Comparison of ENCODE assay signal across 10 cellular contexts in the genomic region with DNA sequence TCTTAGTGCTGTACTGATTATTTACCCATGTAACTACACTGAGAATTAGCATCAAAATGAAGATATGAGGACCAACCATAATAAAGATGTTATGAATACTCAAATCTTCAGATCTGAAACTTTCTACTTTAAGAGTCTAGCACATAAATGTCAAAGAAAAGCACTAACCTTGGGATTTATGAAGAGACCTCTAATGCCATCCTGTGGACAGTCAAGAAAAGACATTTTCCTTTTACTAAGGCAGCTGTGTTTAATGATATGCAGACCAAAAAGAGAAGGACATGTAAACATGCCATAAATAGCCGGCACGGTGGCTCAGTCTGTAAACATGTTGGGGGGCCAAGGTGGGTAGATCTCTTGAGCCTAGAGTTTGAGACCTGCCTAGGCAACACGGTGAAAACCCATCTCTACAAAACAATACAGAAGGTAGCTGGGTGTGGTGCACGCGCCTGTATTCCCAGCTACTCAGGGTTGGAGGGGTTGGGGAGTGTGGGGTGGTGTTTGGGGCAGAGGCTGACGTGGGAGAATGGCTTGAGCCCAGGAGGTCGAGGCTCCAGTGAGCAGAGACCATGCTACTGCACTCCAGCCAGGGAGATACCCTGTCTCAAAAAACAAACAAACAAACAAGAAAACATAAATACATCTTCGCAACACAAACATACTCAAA.
DNase-seq lines count a peak whose midpoint lies in the region; ATAC-seq and TF ChIP-seq lines count a peak whose summit lies in the region.
"Had no signal": no experiment of that assay in that cellular context is flagged by ENCODE, and none has a peak within 500 bp of the region (broad histone marks: within the 10 kb centered on the region; RNA-seq: fewer than 3 reads in every experiment).

No MANE protein-coding gene starts in this region.

- H3K9me3 Mint-ChIP-seq in brain (peaks cover 0 to 7% (median 3%) of the 10 kb centered on the region in 5 experiments), nephron progenitor cell (no peaks in the 10 kb centered on the region)

- H2AFZ ChIP-seq in GM23248, result no peak overlapping the region

- H4K20me1 ChIP-seq in GM23248 (ENCODE audit: insufficient read depth), result no peaks in the 10 kb centered on the region

- H3K9me2 ChIP-seq in GM23248 (ENCODE audit: insufficient read depth), result no peaks in the 10 kb centered on the region

- ATAC-seq in T-helper 17 cell, result no peak

- no peak overlapping the region for H3K27ac ChIP-seq in GM23248
- H3K27ac ChIP-seq in transverse colon, result no peak overlapping the region
- H3K27ac ChIP-seq: esophagus squamous epithelium had no signal

- in situ Hi-C loops in GM23248 (cut with MboI), result no loop called here
- in situ Hi-C loops in transverse colon (cut with MboI; ENCODE audit: low pct_ligation_motif_present in 1 of 4, low pct_unique_long_range_greater_than_20kb in 1 of 4, low sequenced_read_pairs in 3 of 4), result no loop called here

- no peak overlapping the region for H3K4me2 ChIP-seq in GM23248 (ENCODE audit: unreplicated experiment)

- WGBS in GM23248 (ENCODE audit: low coverage in 1 of 2, low lambda C conversion rate in 2 of 2, missing lambda C conversion rate in 2 of 2), 2 experiments, result 18 to 24% methylated on average over 8 of the region's 8 CpGs
- WGBS in transverse colon (ENCODE audit: low coverage in 1 of 2), 2 donors, result 43 to 50% methylated on average over 1 to 8 of the region's 8 CpGs

- H3K4me1 ChIP-seq in GM23248 (ENCODE audit: insufficient read depth) (no peaks in the 10 kb centered on the region), transverse colon (no peaks in the 10 kb centered on the region)
- H3K4me1 ChIP-seq: esophagus squamous epithelium had no signal

- H3K36me3 Mint-ChIP-seq in brain (no peaks in the 10 kb centered on the region), nephron progenitor cell (ENCODE audit: low read depth) (no peaks in the 10 kb centered on the region), T-helper 17 cell (ENCODE audit: low read depth) (no peaks in the 10 kb centered on the region)

- no peak overlapping the region for H3K9ac ChIP-seq in GM23248

- no peaks in the 10 kb centered on the region for H3F3A ChIP-seq in GM23248 (ENCODE audit: insufficient read depth)

- H3K9me3 ChIP-seq in GM23248 (ENCODE audit: low read depth), result no peaks in the 10 kb centered on the region
- no peaks in the 10 kb centered on the region for H3K9me3 ChIP-seq in T-helper 17 cell (ENCODE audit: control insufficient read depth, low read length, poor library complexity, severe bottlenecking)
- no peaks in the 10 kb centered on the region for H3K9me3 ChIP-seq in transverse colon
- H3K9me3 ChIP-seq: esophagus squamous epithelium had no signal

- H3K4me3 ChIP-seq in GM23248 (no peak overlapping the region), transverse colon (no peak overlapping the region)
- H3K4me3 ChIP-seq: esophagus squamous epithelium had no signal

- H3K79me2 ChIP-seq in GM23248 (ENCODE audit: insufficient read depth), result no peaks in the 10 kb centered on the region

- DNase-seq in GM23248, result peak; percentile 1
- peak; percentile 2 to 5 for DNase-seq in NCI-H1930 (lab: John Stamatoyannopoulos, UW)
- no peak for DNase-seq in nephron progenitor cell
- no peak for DNase-seq in T-helper 17 cell
- no peak for DNase-seq in NCI-H2029 treated with DMSO at 0.1 percent for 48 hours (lab: John Stamatoyannopoulos, UW)
- no peak for DNase-seq in transverse colon
- no peak for DNase-seq in GOT3 (lab: John Stamatoyannopoulos, UW)
- DNase-seq: esophagus squamous epithelium, T-helper 1 cell had no signal

- H3K27me3 Mint-ChIP-seq in brain, result peaks cover 6% of the 10 kb centered on the region
- H3K27me3 Mint-ChIP-seq in nephron progenitor cell (ENCODE audit: low read depth, poor library complexity), result peaks cover 3% of the 10 kb centered on the region
- H3K27me3 Mint-ChIP-seq in T-helper 17 cell, result no peaks in the 10 kb centered on the region

- no peaks in the 10 kb centered on the region for H3K36me3 ChIP-seq in GM23248 (ENCODE audit: low read depth)
- no peaks in the 10 kb centered on the region for H3K36me3 ChIP-seq in transverse colon
- H3K36me3 ChIP-seq: esophagus squamous epithelium had no signal

- H3K4me3 Mint-ChIP-seq in brain, result no peak overlapping the region
- no peak overlapping the region for H3K4me3 Mint-ChIP-seq in nephron progenitor cell
- no peak overlapping the region for H3K4me3 Mint-ChIP-seq in T-helper 17 cell

- no peak for TF ChIP-seq POLR2A in transverse colon (IDR thresholded peaks at IDR 0.05)

- TF ChIP-seq CTCF in brain (conservative IDR thresholded peaks at IDR 0.05), result peak; percentile 57 to 75
- TF ChIP-seq CTCF in nephron progenitor cell (IDR thresholded peaks at IDR 0.05), result peak; percentile 15
- TF ChIP-seq CTCF in transverse colon (IDR thresholded peaks at IDR 0.05), result no peak

- intact Hi-C loops in transverse colon (cut with DNase I; ENCODE audit: low total_unique reads), result no loop called here

- H3K27ac Mint-ChIP-seq in brain, result peak overlapping the region in 3 of 5 experiments; percentile 26 to 89 (median 67)
- no peak overlapping the region for H3K27ac Mint-ChIP-seq in nephron progenitor cell
- no peak overlapping the region for H3K27ac Mint-ChIP-seq in T-helper 17 cell

- H3K4me1 Mint-ChIP-seq in brain (peaks cover 9% of the 10 kb centered on the region), nephron progenitor cell (no peaks in the 10 kb centered on the region), T-helper 17 cell (no peaks in the 10 kb centered on the region)

- TF ChIP-seq EP300 in transverse colon (IDR thresholded peaks at IDR 0.05; ENCODE audit: low read depth), result no peak

- no peaks in the 10 kb centered on the region for H3K27me3 ChIP-seq in GM23248 (replicated peaks; ENCODE audit: insufficient read depth)
- no peaks in the 10 kb centered on the region for H3K27me3 ChIP-seq in transverse colon
- H3K27me3 ChIP-seq: esophagus squamous epithelium had no signal

Comparison
In these comparisons a context has a peak if more than half of its experiments do, and no peak if none do; other contexts are left out.
1. DNase-seq: peak in GM23248 (single experiment) and NCI-H1930 (2 of 2); none in nephron progenitor cell (single experiment), T-helper 17 cell (0 of 3), NCI-H2029 treated with DMSO at 0.1 percent for 48 hours (single experiment), transverse colon (single experiment) and GOT3 (single experiment).
2. H3K27ac Mint-ChIP-seq: peak in brain (3 of 5); none in nephron progenitor cell (single experiment) and T-helper 17 cell (single experiment).
3. CTCF ChIP-seq: peak in brain (2 of 2) and nephron progenitor cell (single experiment); none in transverse colon (0 of 5).